10 cellular contexts compared by ENCODE assay signal in genomic region chr2:47038656-47039501, GRCh38.
A peak's percentile ranks its signal among the peaks of the same experiment; 100 is the strongest.
DNase-seq lines count a peak whose midpoint lies in the region; ATAC-seq and TF ChIP-seq lines count a peak whose summit lies in the region.
"Had no signal": no experiment of that assay in that cellular context is flagged by ENCODE, and none has a peak within 500 bp of the region (broad histone marks: within the 10 kb centered on the region; RNA-seq: fewer than 3 reads in every experiment).

No MANE protein-coding gene starts in this region.

- no peak overlapping the region for H3K4me3 Mint-ChIP-seq in CD8-positive, alpha-beta T cell
- H3K4me3 Mint-ChIP-seq in activated T-helper 1 cell treated with anti-CD3 and anti-CD28 coated beads, Interleukin-12 subunit alpha, Interleukin-12 subunit beta, Interleukin-2, Interleukin-4 antibody, amounts not matched to agents 30 ng/mL and 10 ng/mL and 1 ng/mL, durations not matched to agents 14 hours and 24 hours and 36 hours: peak overlapping the region; percentile 64
- H3K4me3 Mint-ChIP-seq in nephron: no peak overlapping the region

- peaks cover 17% of the 10 kb centered on the region for H3K36me3 ChIP-seq in CD8-positive, alpha-beta T cell (ENCODE audit: insufficient read depth, low read length)
- peaks cover 0 to 11% of the 10 kb centered on the region in 2 donors for H3K36me3 ChIP-seq in vagina
- H3K36me3 ChIP-seq: cardiac muscle cell had no signal

- CTCF ChIA-PET in CD8-positive, alpha-beta T cell (lab: Charles Lee): no interaction called here

- no peaks in the 10 kb centered on the region for H3K4me1 ChIP-seq in CD8-positive, alpha-beta T cell (ENCODE audit: insufficient read depth, low read length)
- peaks cover 69% of the 10 kb centered on the region for H3K4me1 ChIP-seq in vagina

- H3K27me3 ChIP-seq in CD8-positive, alpha-beta T cell (ENCODE audit: insufficient read depth, low read length): no peaks in the 10 kb centered on the region
- no peaks in the 10 kb centered on the region for H3K27me3 ChIP-seq in vagina
- H3K27me3 ChIP-seq: cardiac muscle cell had no signal

- TF ChIP-seq POLR2A in vagina (IDR thresholded peaks at IDR 0.05): no peak

- POLR2A ChIA-PET in CD8-positive, alpha-beta T cell (lab: Charles Lee): no interaction called here

- H3K27me3 Mint-ChIP-seq in CD8-positive, alpha-beta T cell (ENCODE audit: low read depth): no peaks in the 10 kb centered on the region
- H3K27me3 Mint-ChIP-seq in activated T-helper 1 cell treated with anti-CD3 and anti-CD28 coated beads, Interleukin-12 subunit alpha, Interleukin-12 subunit beta, Interleukin-2, Interleukin-4 antibody, amounts not matched to agents 30 ng/mL and 10 ng/mL and 1 ng/mL, durations not matched to agents 14 hours and 24 hours and 36 hours (ENCODE audit: insufficient read depth): no peaks in the 10 kb centered on the region
- peaks cover 7% of the 10 kb centered on the region for H3K27me3 Mint-ChIP-seq in nephron (ENCODE audit: low read depth)

- intact Hi-C loops in CD8-positive, alpha-beta T cell (cut with DNase I, micrococcal nuclease): no loop called here
- intact Hi-C loops in activated T-helper 1 cell treated with anti-CD3 and anti-CD28 coated beads, Interleukin-12 subunit alpha, Interleukin-12 subunit beta, Interleukin-2, Interleukin-4 antibody, amounts not matched to agents 30 ng/mL and 10 ng/mL and 1 ng/mL, durations not matched to agents 14 hours and 24 hours and 36 hours (cut with micrococcal nuclease): no loop called here
- intact Hi-C loops in vagina (cut with DNase I): no loop called here

- peaks cover 7% of the 10 kb centered on the region for H3K4me1 Mint-ChIP-seq in CD8-positive, alpha-beta T cell (ENCODE audit: low read depth)
- peaks cover 24% of the 10 kb centered on the region for H3K4me1 Mint-ChIP-seq in activated T-helper 1 cell treated with anti-CD3 and anti-CD28 coated beads, Interleukin-12 subunit alpha, Interleukin-12 subunit beta, Interleukin-2, Interleukin-4 antibody, amounts not matched to agents 30 ng/mL and 10 ng/mL and 1 ng/mL, durations not matched to agents 14 hours and 24 hours and 36 hours (ENCODE audit: low read depth)
- peaks cover 61% of the 10 kb centered on the region for H3K4me1 Mint-ChIP-seq in nephron

- no peak for TF ChIP-seq CTCF in CD8-positive, alpha-beta T cell (IDR thresholded peaks at IDR 0.05)
- TF ChIP-seq CTCF in nephron (IDR thresholded peaks at IDR 0.05; ENCODE audit: unreplicated experiment in 3 of 3): no peak
- no peak for TF ChIP-seq CTCF in vagina (IDR thresholded peaks at IDR 0.05)

- H3K27ac ChIP-seq in CD8-positive, alpha-beta T cell (ENCODE audit: low read depth, low read length): no peak overlapping the region
- H3K27ac ChIP-seq in vagina: no peak overlapping the region
- H3K27ac ChIP-seq: cardiac muscle cell had no signal

- DNase-seq in CD8-positive, alpha-beta T cell: no peak
- DNase-seq in activated T-helper 1 cell treated with anti-CD3 and anti-CD28 coated beads, Interleukin-12 subunit alpha, Interleukin-12 subunit beta, Interleukin-2, Interleukin-4 antibody, amounts not matched to agents 30 ng/mL and 10 ng/mL and 1 ng/mL, durations not matched to agents 14 hours and 24 hours and 36 hours (ENCODE audit: low spot score): peak; percentile 11
- DNase-seq in NCI-H524 treated with DMSO at 0.1 percent for 48 hours (lab: John Stamatoyannopoulos, UW) (no peak), islet precursor cell (no peak), NCI-H82 treated with DMSO at 0.1 percent for 48 hours (lab: John Stamatoyannopoulos, UW; ENCODE audit: unreplicated experiment) (no peak), vagina (ENCODE audit: extremely low spot score in 2 of 2) (no peak)
- DNase-seq: NCI-H524 had no signal

- H3K9me3 Mint-ChIP-seq in CD8-positive, alpha-beta T cell: no peaks in the 10 kb centered on the region
- no peaks in the 10 kb centered on the region for H3K9me3 Mint-ChIP-seq in activated T-helper 1 cell treated with anti-CD3 and anti-CD28 coated beads, Interleukin-12 subunit alpha, Interleukin-12 subunit beta, Interleukin-2, Interleukin-4 antibody, amounts not matched to agents 30 ng/mL and 10 ng/mL and 1 ng/mL, durations not matched to agents 14 hours and 24 hours and 36 hours
- no peaks in the 10 kb centered on the region for H3K9me3 Mint-ChIP-seq in nephron

- H3K36me3 Mint-ChIP-seq in CD8-positive, alpha-beta T cell: peaks cover 78% of the 10 kb centered on the region
- peaks cover 32% of the 10 kb centered on the region for H3K36me3 Mint-ChIP-seq in activated T-helper 1 cell treated with anti-CD3 and anti-CD28 coated beads, Interleukin-12 subunit alpha, Interleukin-12 subunit beta, Interleukin-2, Interleukin-4 antibody, amounts not matched to agents 30 ng/mL and 10 ng/mL and 1 ng/mL, durations not matched to agents 14 hours and 24 hours and 36 hours (ENCODE audit: low read depth)
- H3K36me3 Mint-ChIP-seq in nephron (ENCODE audit: low read depth): no peaks in the 10 kb centered on the region

- no peak overlapping the region for H3K4me3 ChIP-seq in CD8-positive, alpha-beta T cell (ENCODE audit: low read depth, low read length)
- H3K4me3 ChIP-seq in vagina: no peak overlapping the region
- H3K4me3 ChIP-seq: cardiac muscle cell had no signal

- peak; percentile 20 for ATAC-seq in CD8-positive, alpha-beta T cell
- ATAC-seq in HG02588 (IDR thresholded peaks at IDR 0.05; ENCODE audit: unreplicated experiment): peak; percentile 44

- peak overlapping the region; percentile 56 for H3K27ac Mint-ChIP-seq in CD8-positive, alpha-beta T cell
- peak overlapping the region; percentile 87 for H3K27ac Mint-ChIP-seq in activated T-helper 1 cell treated with anti-CD3 and anti-CD28 coated beads, Interleukin-12 subunit alpha, Interleukin-12 subunit beta, Interleukin-2, Interleukin-4 antibody, amounts not matched to agents 30 ng/mL and 10 ng/mL and 1 ng/mL, durations not matched to agents 14 hours and 24 hours and 36 hours
- H3K27ac Mint-ChIP-seq in nephron: peak overlapping the region in 2 of 3 experiments; percentile 23 to 30

- no peaks in the 10 kb centered on the region for H3K9me3 ChIP-seq in CD8-positive, alpha-beta T cell (ENCODE audit: low read length)
- H3K9me3 ChIP-seq in vagina: no peaks in the 10 kb centered on the region

Comparison
In these comparisons a context has a peak if more than half of its experiments do, and no peak if none do; other contexts are left out.
1. H3K27ac Mint-ChIP-seq: peak in every context shown above with its lines; median percentile 87 in activated T-helper 1 cell treated with anti-CD3 and anti-CD28 coated beads, Interleukin-12 subunit alpha, Interleukin-12 subunit beta, Interleukin-2, Interleukin-4 antibody, amounts not matched to agents 30 ng/mL and 10 ng/mL and 1 ng/mL, durations not matched to agents 14 hours and 24 hours and 36 hours; 56 in CD8-positive, alpha-beta T cell; 26 in nephron.